ENCODE assay signal across 11 cellular contexts in genomic region chr15:95839367-95839782, GRCh38.
DNase-seq lines count a peak whose midpoint lies in the region; ATAC-seq and TF ChIP-seq lines count a peak whose summit lies in the region.
"Had no signal": no experiment of that assay in that cellular context is flagged by ENCODE, and none has a peak within 500 bp of the region (broad histone marks: within the 10 kb centered on the region; RNA-seq: fewer than 3 reads in every experiment).

No MANE protein-coding gene starts in this region.

- H3K4me3 ChIP-seq in thoracic aorta = no peak overlapping the region

- no peak for DNase-seq in activated naive CD4-positive, alpha-beta T cell (lab: John Stamatoyannopoulos, UW)
- DNase-seq in activated naive CD8-positive, alpha-beta T cell treated with anti-CD3 and anti-CD28 coated beads, Interleukin-2, amount 10 ng/mL, durations not matched to agents 7 days and 5 days = no peak
- DNase-seq in thoracic aorta (ENCODE audit: low spot score) (no peak), GM19240 (ENCODE audit: insufficient read length, low spot score) (no peak), progenitor cell of endocrine pancreas (ENCODE audit: low spot score, unreplicated experiment) (no peak)
- DNase-seq: activated CD4-positive, alpha-beta T cell treated with anti-CD3 and anti-CD28 coated beads for 48 hours; NCI-H446 treated with DMSO at 0.1 percent for 48 hours had no signal

- POLR2A ChIA-PET in activated naive CD8-positive, alpha-beta T cell treated with anti-CD3 and anti-CD28 coated beads, Interleukin-2, amount 10 ng/mL, durations not matched to agents 7 days and 5 days (lab: Charles Lee) = interaction anchor here (0.6 to 1.1 kb wide), 3 partner anchors 10 to 29 kb away, joined by 3 read pairs; no protein-coding TSS in a partner anchor

- no peaks in the 10 kb centered on the region for H3K27me3 Mint-ChIP-seq in activated naive CD4-positive, alpha-beta T cell treated with anti-CD3 and anti-CD28 coated beads, Interleukin-2, amount 50 U/mL, for 24 hours
- H3K27me3 Mint-ChIP-seq in activated naive CD8-positive, alpha-beta T cell treated with anti-CD3 and anti-CD28 coated beads, Interleukin-2, amount 10 ng/mL, durations not matched to agents 7 days and 5 days = peaks cover 7% of the 10 kb centered on the region
- no peaks in the 10 kb centered on the region for H3K27me3 Mint-ChIP-seq in progenitor cell of endocrine pancreas
- H3K27me3 Mint-ChIP-seq: B cell had no signal

- peak overlapping the region; percentile 49 to 83 for H3K27ac ChIP-seq in thoracic aorta

- peak; percentile 98 for ATAC-seq in HG02938 (IDR thresholded peaks at IDR 0.05; ENCODE audit: unreplicated experiment)
- peak; percentile 96 for ATAC-seq in activated naive CD8-positive, alpha-beta T cell treated with anti-CD3 and anti-CD28 coated beads, Interleukin-2, amount 10 ng/mL, durations not matched to agents 7 days and 5 days (ENCODE audit: low read depth)
- no peak for ATAC-seq in thoracic aorta (ENCODE audit: insufficient number of reproducible peaks, low FRiP score, low read depth)
- no peak for ATAC-seq in GM18511 (IDR thresholded peaks at IDR 0.05; ENCODE audit: unreplicated experiment)

- H3K9me3 ChIP-seq in thoracic aorta = no peaks in the 10 kb centered on the region

- H3K27me3 ChIP-seq in thoracic aorta (replicated peaks; ENCODE audit: insufficient read depth) = no peaks in the 10 kb centered on the region

- H3K9me3 Mint-ChIP-seq in activated naive CD4-positive, alpha-beta T cell treated with anti-CD3 and anti-CD28 coated beads, Interleukin-2, amount 50 U/mL, for 24 hours = no peaks in the 10 kb centered on the region
- H3K9me3 Mint-ChIP-seq in activated naive CD8-positive, alpha-beta T cell treated with anti-CD3 and anti-CD28 coated beads, Interleukin-2, amount 10 ng/mL, durations not matched to agents 7 days and 5 days = no peaks in the 10 kb centered on the region
- H3K9me3 Mint-ChIP-seq in progenitor cell of endocrine pancreas (ENCODE audit: low read depth) = no peaks in the 10 kb centered on the region

- TF ChIP-seq CTCF in thoracic aorta (IDR thresholded peaks at IDR 0.05) (no peak), progenitor cell of endocrine pancreas (IDR thresholded peaks at IDR 0.05; ENCODE audit: unreplicated experiment) (no peak)

- H3K4me3 Mint-ChIP-seq in activated naive CD4-positive, alpha-beta T cell treated with anti-CD3 and anti-CD28 coated beads, Interleukin-2, amount 50 U/mL, for 24 hours = peak overlapping the region; percentile 55
- H3K4me3 Mint-ChIP-seq in activated naive CD8-positive, alpha-beta T cell treated with anti-CD3 and anti-CD28 coated beads, Interleukin-2, amount 10 ng/mL, durations not matched to agents 7 days and 5 days = peak overlapping the region; percentile 61
- no peak overlapping the region for H3K4me3 Mint-ChIP-seq in progenitor cell of endocrine pancreas (ENCODE audit: low read depth)
- H3K4me3 Mint-ChIP-seq: B cell had no signal

- no peaks in the 10 kb centered on the region for H3K36me3 ChIP-seq in thoracic aorta

- no peaks in the 10 kb centered on the region for H3K36me3 Mint-ChIP-seq in activated naive CD4-positive, alpha-beta T cell treated with anti-CD3 and anti-CD28 coated beads, Interleukin-2, amount 50 U/mL, for 24 hours
- peaks cover 9% of the 10 kb centered on the region for H3K36me3 Mint-ChIP-seq in activated naive CD8-positive, alpha-beta T cell treated with anti-CD3 and anti-CD28 coated beads, Interleukin-2, amount 10 ng/mL, durations not matched to agents 7 days and 5 days
- H3K36me3 Mint-ChIP-seq in progenitor cell of endocrine pancreas (ENCODE audit: insufficient read depth) = no peaks in the 10 kb centered on the region

- peaks cover 46% of the 10 kb centered on the region for H3K4me1 Mint-ChIP-seq in activated naive CD4-positive, alpha-beta T cell treated with anti-CD3 and anti-CD28 coated beads, Interleukin-2, amount 50 U/mL, for 24 hours
- peaks cover 33% of the 10 kb centered on the region for H3K4me1 Mint-ChIP-seq in activated naive CD8-positive, alpha-beta T cell treated with anti-CD3 and anti-CD28 coated beads, Interleukin-2, amount 10 ng/mL, durations not matched to agents 7 days and 5 days
- peaks cover 3% of the 10 kb centered on the region for H3K4me1 Mint-ChIP-seq in progenitor cell of endocrine pancreas (ENCODE audit: low read depth)
- H3K4me1 Mint-ChIP-seq: B cell had no signal

- H3K27ac Mint-ChIP-seq in activated naive CD4-positive, alpha-beta T cell treated with anti-CD3 and anti-CD28 coated beads, Interleukin-2, amount 50 U/mL, for 24 hours = peak overlapping the region; percentile 80
- peak overlapping the region; percentile 87 for H3K27ac Mint-ChIP-seq in activated naive CD8-positive, alpha-beta T cell treated with anti-CD3 and anti-CD28 coated beads, Interleukin-2, amount 10 ng/mL, durations not matched to agents 7 days and 5 days
- H3K27ac Mint-ChIP-seq in progenitor cell of endocrine pancreas = no peak overlapping the region
- H3K27ac Mint-ChIP-seq: B cell had no signal

- peaks cover 3 to 9% of the 10 kb centered on the region in 2 donors for H3K4me1 ChIP-seq in thoracic aorta (ENCODE audit: control insufficient read depth in 1 of 2, low read depth in 2 of 2)

Comparison
In these comparisons a context has a peak if more than half of its experiments do, and no peak if none do; other contexts are left out.
1. ATAC-seq: peak in HG02938 (single experiment) and activated naive CD8-positive, alpha-beta T cell treated with anti-CD3 and anti-CD28 coated beads, Interleukin-2, amount 10 ng/mL, durations not matched to agents 7 days and 5 days (single experiment); none in thoracic aorta (single experiment) and GM18511 (single experiment).